In the genomic region with DNA sequence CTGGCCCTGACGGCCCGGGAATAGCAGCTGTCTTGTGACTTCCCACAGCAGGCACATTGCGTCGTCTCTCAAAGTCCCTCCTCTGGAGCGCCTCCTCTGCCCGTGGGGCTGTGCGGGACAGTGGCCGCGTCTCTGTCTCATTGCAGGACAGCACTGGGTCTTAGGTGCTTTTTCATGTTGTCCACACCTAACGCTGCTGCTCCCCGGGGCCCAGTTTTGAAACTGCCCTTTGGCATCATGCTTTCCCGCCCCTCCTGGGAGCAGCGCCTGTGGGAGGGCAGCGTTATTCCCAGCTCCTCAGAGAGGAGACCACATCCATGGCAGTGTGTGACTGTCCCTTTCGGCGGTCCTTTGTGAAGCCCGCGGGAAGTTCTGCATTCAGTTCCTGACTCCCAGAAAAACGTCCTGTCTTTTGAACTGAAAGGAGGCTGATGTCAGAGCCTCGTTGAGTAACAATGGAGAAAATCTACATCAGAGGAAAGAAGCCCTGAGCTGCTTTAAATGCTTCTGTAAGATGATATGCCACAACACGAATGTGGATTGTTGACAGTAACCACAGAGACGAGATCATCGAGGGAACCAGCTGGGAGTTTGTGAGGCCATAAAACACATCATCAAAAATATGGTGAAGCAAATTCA, we compare ENCODE assay signal across 1 cellular context.
TF ChIP-seq lines count a peak whose summit lies in the region.

No MANE protein-coding gene starts in this region.

TF ChIP-seq in H1, 55 proteins besides CTCF, POLR2A, EP300 and RAD21 (continued from another document):
- TF ChIP-seq, protein P1, sequence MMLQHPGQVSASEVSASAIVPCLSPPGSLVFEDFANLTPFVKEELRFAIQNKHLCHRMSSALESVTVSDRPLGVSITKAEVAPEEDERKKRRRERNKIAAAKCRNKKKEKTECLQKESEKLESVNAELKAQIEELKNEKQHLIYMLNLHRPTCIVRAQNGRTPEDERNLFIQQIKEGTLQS (IDR thresholded peaks at IDR 0.05; ENCODE audit: insufficient read depth, low read depth, low read length): no peak
- peak; percentile 39; the same call in 1 of the 2 replicates for TF ChIP-seq YY1 (IDR thresholded peaks at IDR 0.05; ENCODE audit: low read depth, low read length)
- TF ChIP-seq KDM5A (IDR thresholded peaks at IDR 0.05; ENCODE audit: low read length): no peak
- TF ChIP-seq RBBP5 (IDR thresholded peaks at IDR 0.05; ENCODE audit: borderline replicate concordance, low read depth, low read length): no peak
- TF ChIP-seq TBP (IDR thresholded peaks at IDR 0.05; ENCODE audit: low read depth, low read length): 0 out of 2 replicates have a peak, but pooled peaks have one; percentile 12
- TF ChIP-seq, protein P2, sequence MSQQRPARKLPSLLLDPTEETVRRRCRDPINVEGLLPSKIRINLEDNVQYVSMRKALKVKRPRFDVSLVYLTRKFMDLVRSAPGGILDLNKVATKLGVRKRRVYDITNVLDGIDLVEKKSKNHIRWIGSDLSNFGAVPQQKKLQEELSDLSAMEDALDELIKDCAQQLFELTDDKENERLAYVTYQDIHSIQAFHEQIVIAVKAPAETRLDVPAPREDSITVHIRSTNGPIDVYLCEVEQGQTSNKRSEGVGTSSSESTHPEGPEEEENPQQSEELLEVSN (IDR thresholded peaks at IDR 0.05): no peak
- TF ChIP-seq SIN3A (conservative IDR thresholded peaks at IDR 0.05 in 1 of 2, IDR thresholded peaks at IDR 0.05 in 1 of 2; ENCODE audit: low read depth in 1 of 2, low read length in 2 of 2): peak; percentile 27 to 70; a peak in 1 of 4 replicates
- peak; percentile 50 for TF ChIP-seq ASH2L (IDR thresholded peaks at IDR 0.05; ENCODE audit: low read length)
- no peak for TF ChIP-seq KDM1A (IDR thresholded peaks at IDR 0.05; ENCODE audit: borderline replicate concordance, low read length)
- no peak for TF ChIP-seq ZNF274 (IDR thresholded peaks at IDR 0.05; ENCODE audit: borderline replicate concordance, extremely low read depth, low read length)
- no peak for TF ChIP-seq POU5F1 (IDR thresholded peaks at IDR 0.05; ENCODE audit: low read depth, low read length)
- TF ChIP-seq CREB1 (IDR thresholded peaks at IDR 0.05): peak; percentile 14; the same call in 1 of the 2 replicates
- TF ChIP-seq MAFK (IDR thresholded peaks at IDR 0.05; ENCODE audit: low read depth, low read length): no peak
- no peak for TF ChIP-seq SRF (IDR thresholded peaks at IDR 0.05; ENCODE audit: low read depth, low read length)
- TF ChIP-seq SIRT6 (IDR thresholded peaks at IDR 0.05; ENCODE audit: low read length): no peak
- no peak for TF ChIP-seq BCL11A (IDR thresholded peaks at IDR 0.05; ENCODE audit: low read depth in 2 of 2, low read length in 2 of 2)
- TF ChIP-seq RFX5 (IDR thresholded peaks at IDR 0.05; ENCODE audit: borderline replicate concordance, low read depth, low read length): no peak
- TF ChIP-seq CHD2 (IDR thresholded peaks at IDR 0.05; ENCODE audit: low read length): no peak
- TF ChIP-seq HDAC6 (IDR thresholded peaks at IDR 0.05; ENCODE audit: low read depth, low read length): no peak
- TF ChIP-seq, protein P3, sequence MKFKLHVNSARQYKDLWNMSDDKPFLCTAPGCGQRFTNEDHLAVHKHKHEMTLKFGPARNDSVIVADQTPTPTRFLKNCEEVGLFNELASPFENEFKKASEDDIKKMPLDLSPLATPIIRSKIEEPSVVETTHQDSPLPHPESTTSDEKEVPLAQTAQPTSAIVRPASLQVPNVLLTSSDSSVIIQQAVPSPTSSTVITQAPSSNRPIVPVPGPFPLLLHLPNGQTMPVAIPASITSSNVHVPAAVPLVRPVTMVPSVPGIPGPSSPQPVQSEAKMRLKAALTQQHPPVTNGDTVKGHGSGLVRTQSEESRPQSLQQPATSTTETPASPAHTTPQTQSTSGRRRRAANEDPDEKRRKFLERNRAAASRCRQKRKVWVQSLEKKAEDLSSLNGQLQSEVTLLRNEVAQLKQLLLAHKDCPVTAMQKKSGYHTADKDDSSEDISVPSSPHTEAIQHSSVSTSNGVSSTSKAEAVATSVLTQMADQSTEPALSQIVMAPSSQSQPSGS (IDR thresholded peaks at IDR 0.05; ENCODE audit: low read length): no peak
- TF ChIP-seq GABPA (IDR thresholded peaks at IDR 0.05; ENCODE audit: borderline replicate concordance, insufficient read depth, low read length): no peak
- TF ChIP-seq RNF2 (IDR thresholded peaks at IDR 0.05; ENCODE audit: borderline replicate concordance, low read depth, low read length, missing control alignments, poor library complexity, severe bottlenecking): no peak
- no peak for TF ChIP-seq EGR1 (IDR thresholded peaks at IDR 0.05; ENCODE audit: borderline replicate concordance, low read depth, low read length)
- TF ChIP-seq, protein P4, sequence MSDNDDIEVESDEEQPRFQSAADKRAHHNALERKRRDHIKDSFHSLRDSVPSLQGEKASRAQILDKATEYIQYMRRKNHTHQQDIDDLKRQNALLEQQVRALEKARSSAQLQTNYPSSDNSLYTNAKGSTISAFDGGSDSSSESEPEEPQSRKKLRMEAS (IDR thresholded peaks at IDR 0.05): no peak
- peak; percentile 45 for TF ChIP-seq NANOG (IDR thresholded peaks at IDR 0.05; ENCODE audit: insufficient read depth, low read depth, low read length, poor library complexity, severe bottlenecking)
- TF ChIP-seq POLR2AphosphoS5 (IDR thresholded peaks at IDR 0.05; ENCODE audit: low read depth, low read length): peak; percentile 36; the same call in 1 of the 2 replicates
- TF ChIP-seq NRF1 (IDR thresholded peaks at IDR 0.05; ENCODE audit: low read depth, low read length): no peak
